Comparison of ENCODE assay signal across 16 cellular contexts in the genomic region with DNA sequence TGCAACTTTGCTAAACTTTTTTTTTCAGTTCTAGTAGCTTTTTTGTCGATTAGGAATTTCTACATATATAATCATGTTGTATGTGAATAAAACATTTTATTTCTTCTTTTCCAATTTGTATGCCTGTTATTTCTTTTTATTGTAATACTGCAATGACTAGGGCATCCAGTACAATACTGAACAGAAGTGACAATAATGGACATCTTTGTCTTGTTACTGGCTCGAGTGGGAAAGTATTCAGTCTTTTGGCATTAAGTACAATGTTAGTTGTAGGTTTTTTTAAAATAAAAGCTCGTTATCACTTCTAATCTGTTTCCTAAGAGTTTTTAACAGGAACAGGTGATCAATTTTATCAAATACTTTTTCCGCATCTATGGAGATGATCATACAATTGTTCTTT. TPM values are rescaled to one million over a fixed set of nuclear protein-coding genes. Genes with fewer than 3 reads are reported as not detected.
DNase-seq lines count a peak whose midpoint lies in the region; ATAC-seq and TF ChIP-seq lines count a peak whose summit lies in the region.
"Had no signal": no experiment of that assay in that cellular context is flagged by ENCODE, and none has a peak within 500 bp of the region (broad histone marks: within the 10 kb centered on the region; RNA-seq: fewer than 3 reads in every experiment).

No MANE protein-coding gene starts in this region.

- H3K27me3 ChIP-seq in PC-9 (ENCODE audit: insufficient read depth, low read depth) = no peaks in the 10 kb centered on the region
- H3K27me3 ChIP-seq: BLaER1 had no signal

- BruUV-seq in PC-9 (replicated peaks; lab: Mats Ljungman, UMichigan) = no TSS peak

- H4K20me1 ChIP-seq in PC-9 (ENCODE audit: insufficient read depth) = no peaks in the 10 kb centered on the region
- H4K20me1 ChIP-seq: BLaER1 had no signal

- TF ChIP-seq CTCF in PC-9 (conservative IDR thresholded peaks at IDR 0.05) = no peak

- no peak overlapping the region for H3K4me3 Mint-ChIP-seq in stimulated activated effector memory CD8-positive, alpha-beta T cell treated with anti-CD3 and anti-CD28 coated beads, Interleukin-12 subunit alpha, Interleukin-12 subunit beta, amount 100 ng/mL, for 72 hours
- H3K4me3 Mint-ChIP-seq: CD8-positive, alpha-beta memory T cell; H9 had no signal

- no peaks in the 10 kb centered on the region for H3K9me2 ChIP-seq in PC-9 (ENCODE audit: insufficient read depth)

- 0 out of 2 replicates have a peak, but pooled peaks cover 3% of the 10 kb centered on the region for H3F3A ChIP-seq in PC-9 (ENCODE audit: insufficient read depth, low read depth)

- H3K9me3 ChIP-seq in PC-9 (ENCODE audit: insufficient read depth, low read depth) = no peaks in the 10 kb centered on the region
- H3K9me3 ChIP-seq: Caco-2 had no signal

- POLR2A ChIA-PET in PC-9 (lab: Charles Lee; ENCODE audit: unreplicated experiment) = no interaction called here

- ATAC-seq in GM18867 (IDR thresholded peaks at IDR 0.05; ENCODE audit: unreplicated experiment) = no peak
- no peak for ATAC-seq in stimulated activated effector memory CD8-positive, alpha-beta T cell treated with anti-CD3 and anti-CD28 coated beads, Interleukin-12 subunit alpha, Interleukin-12 subunit beta, amount 100 ng/mL, for 72 hours
- ATAC-seq: GM12878 had no signal

- no peaks in the 10 kb centered on the region for H3K79me2 ChIP-seq in PC-9 (ENCODE audit: low read depth)

- no peaks in the 10 kb centered on the region for H3K9me3 Mint-ChIP-seq in stimulated activated effector memory CD8-positive, alpha-beta T cell treated with anti-CD3 and anti-CD28 coated beads, Interleukin-12 subunit alpha, Interleukin-12 subunit beta, amount 100 ng/mL, for 72 hours
- H3K9me3 Mint-ChIP-seq: CD8-positive, alpha-beta memory T cell; H9 had no signal

- no peak overlapping the region for H3K4me2 ChIP-seq in PC-9
- H3K4me2 ChIP-seq: BLaER1 had no signal

- peak overlapping the region; percentile 16 for H3K27ac ChIP-seq in cingulate gyrus (ENCODE audit: low read depth, low read length)
- H3K27ac ChIP-seq in PC-9 = no peak overlapping the region
- H3K27ac ChIP-seq: 22Rv1, BLaER1 had no signal

- no peak overlapping the region for H3K27ac Mint-ChIP-seq in stimulated activated effector memory CD8-positive, alpha-beta T cell treated with anti-CD3 and anti-CD28 coated beads, Interleukin-12 subunit alpha, Interleukin-12 subunit beta, amount 100 ng/mL, for 72 hours
- H3K27ac Mint-ChIP-seq: H9 had no signal

- peak; percentile 41 for DNase-seq in Ammon's horn (ENCODE audit: low spot score)
- peak; percentile 67 for DNase-seq in medulla oblongata (ENCODE audit: extremely low spot score)
- DNase-seq in superior temporal gyrus (ENCODE audit: extremely low spot score) = peak; percentile 82
- no peak for DNase-seq in stimulated activated effector memory CD8-positive, alpha-beta T cell treated with anti-CD3 and anti-CD28 coated beads, Interleukin-12 subunit alpha, Interleukin-12 subunit beta, amount 100 ng/mL, for 72 hours (ENCODE audit: low spot score in 2 of 2)
- DNase-seq in PC-9 = no peak
- DNase-seq: Caco-2; CD8-positive, alpha-beta memory T cell; DMS53; GOT3; H9; IMR-90 had no signal

- no peaks in the 10 kb centered on the region for H3K36me3 Mint-ChIP-seq in stimulated activated effector memory CD8-positive, alpha-beta T cell treated with anti-CD3 and anti-CD28 coated beads, Interleukin-12 subunit alpha, Interleukin-12 subunit beta, amount 100 ng/mL, for 72 hours

- no peak overlapping the region for H3K4me3 ChIP-seq in PC-9
- H3K4me3 ChIP-seq: BLaER1, GM12878 had no signal

- no peaks in the 10 kb centered on the region for H3K4me1 ChIP-seq in PC-9 (replicated peaks; ENCODE audit: insufficient read depth)
- H3K4me1 ChIP-seq: BLaER1, Caco-2 had no signal

- intact Hi-C loops in PC-9 (cut with micrococcal nuclease; ENCODE audit: unreplicated experiment) = no loop called here

- H2AFZ ChIP-seq in PC-9 = no peak overlapping the region

- CTCF ChIA-PET in PC-9 (lab: Charles Lee) = interaction anchor here (1.2 kb wide), 1 partner anchor 10 kb away, joined by 3 read pairs; no protein-coding TSS in a partner anchor

- H3K4me1 Mint-ChIP-seq in stimulated activated effector memory CD8-positive, alpha-beta T cell treated with anti-CD3 and anti-CD28 coated beads, Interleukin-12 subunit alpha, Interleukin-12 subunit beta, amount 100 ng/mL, for 72 hours = no peaks in the 10 kb centered on the region
- H3K4me1 Mint-ChIP-seq: CD8-positive, alpha-beta memory T cell; H9 had no signal

- H3K36me3 ChIP-seq in PC-9 (ENCODE audit: low read depth) = no peaks in the 10 kb centered on the region
- H3K36me3 ChIP-seq: BLaER1 had no signal

RNA-seq across cellular contexts. Expression of a gene that starts 9.8 kb away (rescaled TPM):
- total RNA-seq in PC-9 (2021) = 8.3 and 11.4 TPM in 2 replicates

RNA-seq across cellular contexts. Expression of a gene that starts 11.8 kb away (rescaled TPM):
- 34.7 and 42.0 TPM in 2 replicates for total RNA-seq in PC-9 (2021)

Comparison
In these comparisons a context has a peak if more than half of its experiments do, and no peak if none do; other contexts are left out.
1. DNase-seq: peak in Ammon's horn (single experiment), medulla oblongata (single experiment) and superior temporal gyrus (single experiment); none in stimulated activated effector memory CD8-positive, alpha-beta T cell treated with anti-CD3 and anti-CD28 coated beads, Interleukin-12 subunit alpha, Interleukin-12 subunit beta, amount 100 ng/mL, for 72 hours (0 of 2) and PC-9 (0 of 2).